ENCODE assay signal across 15 cellular contexts in genomic region chr10:78542536-78542935, GRCh38.
A peak's percentile ranks its signal among the peaks of the same experiment; 100 is the strongest.
DNase-seq lines count a peak whose midpoint lies in the region; ATAC-seq and TF ChIP-seq lines count a peak whose summit lies in the region.
"Had no signal": no experiment of that assay in that cellular context is flagged by ENCODE, and none has a peak within 500 bp of the region (broad histone marks: within the 10 kb centered on the region; RNA-seq: fewer than 3 reads in every experiment).

No MANE protein-coding gene starts in this region.

- peaks cover 42% of the 10 kb centered on the region for H3K4me1 ChIP-seq in SJSA1 (replicated peaks)
- peaks cover 31 to 39% (median 33%) of the 10 kb centered on the region in 3 donors for H3K4me1 ChIP-seq in skeletal muscle tissue (ENCODE audit: control insufficient read depth in 3 of 3, insufficient read depth in 3 of 3, low read length in 3 of 3)
- no peaks in the 10 kb centered on the region for H3K4me1 ChIP-seq in CD8-positive, alpha-beta T cell (ENCODE audit: insufficient read depth, low read length)
- H3K4me1 ChIP-seq: foreskin keratinocyte had no signal

- peak overlapping the region in 1 of 3 donors; percentile 50 for H3K9ac ChIP-seq in skeletal muscle tissue (ENCODE audit: low read depth in 1 of 3, low read length in 3 of 3)

- DNase-seq in activated CD8-positive, alpha-beta T cell treated with anti-CD3 and anti-CD28 coated beads, Interleukin-2, amount 10 ng/mL, durations not matched to agents 7 days and 5 days = no peak
- DNase-seq in activated CD8-positive, alpha-beta T cell treated with anti-CD3 and anti-CD28 coated beads for 36 hours = no peak
- DNase-seq in SJSA1 (ENCODE audit: low read depth in 1 of 2, low spot score in 2 of 2) (peak in 1 of 2 experiments; percentile 12), left kidney (ENCODE audit: low read depth, low spot score) (peak; percentile 64), SIG-M5 treated with dmso at 0.1 percent for 504 hours (lab: John Stamatoyannopoulos, UW; ENCODE audit: unreplicated experiment) (no peak)
- DNase-seq in CD8-positive, alpha-beta T cell = no peak
- DNase-seq: activated CD4-positive, alpha-beta T cell treated with anti-CD3 and anti-CD28 coated beads, Interleukin-2, amount 50 U/mL, for 4 hours; activated gamma-delta T cell treated with Interleukin-2 at 50 U/mL for 16 hours; foreskin keratinocyte; NCI-H2081 treated with DMSO at 0.1 percent for 48 hours; NCI-H82 had no signal

- peaks cover 21% of the 10 kb centered on the region for H3K4me1 Mint-ChIP-seq in activated CD8-positive, alpha-beta T cell treated with anti-CD3 and anti-CD28 coated beads, Interleukin-2, amount 10 ng/mL, durations not matched to agents 7 days and 5 days (ENCODE audit: low read depth)
- H3K4me1 Mint-ChIP-seq in activated CD8-positive, alpha-beta T cell treated with anti-CD3 and anti-CD28 coated beads for 36 hours (ENCODE audit: low read depth) = peaks cover 4% of the 10 kb centered on the region
- no peaks in the 10 kb centered on the region for H3K4me1 Mint-ChIP-seq in CD8-positive, alpha-beta T cell (ENCODE audit: low read depth)
- H3K4me1 Mint-ChIP-seq: stimulated activated effector memory CD8-positive, alpha-beta T cell treated with anti-CD3 and anti-CD28 coated beads, Interleukin-12 subunit alpha, Interleukin-12 subunit beta, amount 100 ng/mL, for 72 hours had no signal

- H3K9me3 ChIP-seq in SJSA1 (replicated peaks) (no peaks in the 10 kb centered on the region), skeletal muscle tissue (ENCODE audit: control insufficient read depth in 3 of 3, low read length in 3 of 3) (no peaks in the 10 kb centered on the region)
- no peaks in the 10 kb centered on the region for H3K9me3 ChIP-seq in CD8-positive, alpha-beta T cell (ENCODE audit: low read length)

- no peak overlapping the region for H3K4me3 Mint-ChIP-seq in activated CD8-positive, alpha-beta T cell treated with anti-CD3 and anti-CD28 coated beads, Interleukin-2, amount 10 ng/mL, durations not matched to agents 7 days and 5 days
- no peak overlapping the region for H3K4me3 Mint-ChIP-seq in activated CD8-positive, alpha-beta T cell treated with anti-CD3 and anti-CD28 coated beads for 36 hours
- H3K4me3 Mint-ChIP-seq in CD8-positive, alpha-beta T cell = no peak overlapping the region
- H3K4me3 Mint-ChIP-seq: stimulated activated effector memory CD8-positive, alpha-beta T cell treated with anti-CD3 and anti-CD28 coated beads, Interleukin-12 subunit alpha, Interleukin-12 subunit beta, amount 100 ng/mL, for 72 hours had no signal

- no peak for ATAC-seq in activated CD8-positive, alpha-beta T cell treated with anti-CD3 and anti-CD28 coated beads, Interleukin-2, amount 10 ng/mL, durations not matched to agents 7 days and 5 days
- no peak for ATAC-seq in activated CD8-positive, alpha-beta T cell treated with anti-CD3 and anti-CD28 coated beads for 36 hours
- ATAC-seq in CD8-positive, alpha-beta T cell = no peak
- no peak for ATAC-seq in GM21576 (IDR thresholded peaks at IDR 0.05; ENCODE audit: unreplicated experiment)
- ATAC-seq: foreskin keratinocyte; stimulated activated effector memory CD8-positive, alpha-beta T cell treated with anti-CD3 and anti-CD28 coated beads, Interleukin-12 subunit alpha, Interleukin-12 subunit beta, amount 100 ng/mL, for 72 hours had no signal

- H3K27me3 Mint-ChIP-seq in activated CD8-positive, alpha-beta T cell treated with anti-CD3 and anti-CD28 coated beads, Interleukin-2, amount 10 ng/mL, durations not matched to agents 7 days and 5 days (ENCODE audit: low read depth) = peaks cover 7% of the 10 kb centered on the region
- H3K27me3 Mint-ChIP-seq in activated CD8-positive, alpha-beta T cell treated with anti-CD3 and anti-CD28 coated beads for 36 hours = no peaks in the 10 kb centered on the region
- H3K27me3 Mint-ChIP-seq in CD8-positive, alpha-beta T cell (ENCODE audit: low read depth) = peaks cover 7% of the 10 kb centered on the region

- H3K27ac Mint-ChIP-seq in activated CD8-positive, alpha-beta T cell treated with anti-CD3 and anti-CD28 coated beads, Interleukin-2, amount 10 ng/mL, durations not matched to agents 7 days and 5 days = peak overlapping the region; percentile 74
- H3K27ac Mint-ChIP-seq in activated CD8-positive, alpha-beta T cell treated with anti-CD3 and anti-CD28 coated beads for 36 hours = no peak overlapping the region
- no peak overlapping the region for H3K27ac Mint-ChIP-seq in CD8-positive, alpha-beta T cell
- H3K27ac Mint-ChIP-seq: stimulated activated effector memory CD8-positive, alpha-beta T cell treated with anti-CD3 and anti-CD28 coated beads, Interleukin-12 subunit alpha, Interleukin-12 subunit beta, amount 100 ng/mL, for 72 hours had no signal

- H3K9me3 Mint-ChIP-seq in activated CD8-positive, alpha-beta T cell treated with anti-CD3 and anti-CD28 coated beads, Interleukin-2, amount 10 ng/mL, durations not matched to agents 7 days and 5 days (ENCODE audit: insufficient read depth) = no peaks in the 10 kb centered on the region
- H3K9me3 Mint-ChIP-seq in activated CD8-positive, alpha-beta T cell treated with anti-CD3 and anti-CD28 coated beads for 36 hours = no peaks in the 10 kb centered on the region
- no peaks in the 10 kb centered on the region for H3K9me3 Mint-ChIP-seq in CD8-positive, alpha-beta T cell
- H3K9me3 Mint-ChIP-seq: stimulated activated effector memory CD8-positive, alpha-beta T cell treated with anti-CD3 and anti-CD28 coated beads, Interleukin-12 subunit alpha, Interleukin-12 subunit beta, amount 100 ng/mL, for 72 hours had no signal

- CTCF ChIA-PET in activated CD8-positive, alpha-beta T cell treated with anti-CD3 and anti-CD28 coated beads, Interleukin-2, amount 10 ng/mL, durations not matched to agents 7 days and 5 days (lab: Charles Lee) = no interaction called here
- CTCF ChIA-PET in activated CD8-positive, alpha-beta T cell treated with anti-CD3 and anti-CD28 coated beads for 36 hours (lab: Charles Lee) = interaction anchor here (1.1 to 1.5 kb wide), 3 partner anchors 24 to 652 kb away, joined by 3 to 4 read pairs (median 3); no protein-coding TSS in a partner anchor
- CTCF ChIA-PET in CD8-positive, alpha-beta T cell (lab: Charles Lee) = no interaction called here

- no peaks in the 10 kb centered on the region for H3K27me3 ChIP-seq in SJSA1 (replicated peaks)
- H3K27me3 ChIP-seq in skeletal muscle tissue (ENCODE audit: control insufficient read depth in 3 of 3, insufficient read depth in 3 of 3, low read length in 3 of 3) = no peaks in the 10 kb centered on the region
- no peaks in the 10 kb centered on the region for H3K27me3 ChIP-seq in CD8-positive, alpha-beta T cell (ENCODE audit: insufficient read depth, low read length)
- H3K27me3 ChIP-seq: cardiac muscle cell had no signal

- H3K4me3 ChIP-seq in SJSA1 = no peak overlapping the region
- H3K4me3 ChIP-seq in skeletal muscle tissue (ENCODE audit: low read length in 3 of 3) = no peak overlapping the region
- no peak overlapping the region for H3K4me3 ChIP-seq in CD8-positive, alpha-beta T cell (ENCODE audit: low read depth, low read length)
- H3K4me3 ChIP-seq: cardiac muscle cell had no signal

- intact Hi-C loops in activated CD8-positive, alpha-beta T cell treated with anti-CD3 and anti-CD28 coated beads for 36 hours (cut with micrococcal nuclease) = no loop called here
- intact Hi-C loops in CD8-positive, alpha-beta T cell (cut with DNase I, micrococcal nuclease) = no loop called here

- H3K36me3 Mint-ChIP-seq in activated CD8-positive, alpha-beta T cell treated with anti-CD3 and anti-CD28 coated beads, Interleukin-2, amount 10 ng/mL, durations not matched to agents 7 days and 5 days (ENCODE audit: low read depth) = no peaks in the 10 kb centered on the region
- H3K36me3 Mint-ChIP-seq in activated CD8-positive, alpha-beta T cell treated with anti-CD3 and anti-CD28 coated beads for 36 hours (ENCODE audit: low read depth) = no peaks in the 10 kb centered on the region
- H3K36me3 Mint-ChIP-seq in CD8-positive, alpha-beta T cell = no peaks in the 10 kb centered on the region
- H3K36me3 Mint-ChIP-seq: stimulated activated effector memory CD8-positive, alpha-beta T cell treated with anti-CD3 and anti-CD28 coated beads, Interleukin-12 subunit alpha, Interleukin-12 subunit beta, amount 100 ng/mL, for 72 hours had no signal

- H3K27ac ChIP-seq in SJSA1 (peak overlapping the region; percentile 53), skeletal muscle tissue (ENCODE audit: low read depth, low read length) (peak overlapping the region; percentile 38)
- H3K27ac ChIP-seq in CD8-positive, alpha-beta T cell (ENCODE audit: low read depth, low read length) = no peak overlapping the region
- H3K27ac ChIP-seq: cardiac muscle cell, foreskin keratinocyte had no signal

- POLR2A ChIA-PET in activated CD8-positive, alpha-beta T cell treated with anti-CD3 and anti-CD28 coated beads, Interleukin-2, amount 10 ng/mL, durations not matched to agents 7 days and 5 days (lab: Charles Lee) = no interaction called here
- POLR2A ChIA-PET in activated CD8-positive, alpha-beta T cell treated with anti-CD3 and anti-CD28 coated beads for 36 hours (lab: Charles Lee) = no interaction called here
- POLR2A ChIA-PET in CD8-positive, alpha-beta T cell (lab: Charles Lee) = no interaction called here

- no peak for TF ChIP-seq CTCF in activated CD8-positive, alpha-beta T cell treated with anti-CD3 and anti-CD28 coated beads for 36 hours (IDR thresholded peaks at IDR 0.05)
- no peak for TF ChIP-seq CTCF in CD8-positive, alpha-beta T cell (IDR thresholded peaks at IDR 0.05)

- H3K36me3 ChIP-seq in SJSA1 = no peaks in the 10 kb centered on the region
- no peaks in the 10 kb centered on the region for H3K36me3 ChIP-seq in skeletal muscle tissue (ENCODE audit: control insufficient read depth in 3 of 3, insufficient read depth in 3 of 3, low read length in 3 of 3)
- H3K36me3 ChIP-seq in CD8-positive, alpha-beta T cell (ENCODE audit: insufficient read depth, low read length) = no peaks in the 10 kb centered on the region
- H3K36me3 ChIP-seq: cardiac muscle cell had no signal
